In genomic region chr9:72203205-72203803, GRCh38 we compare ENCODE assay signal across 10 cellular contexts. TPM values are rescaled to one million over a fixed set of nuclear protein-coding genes. Genes with fewer than 3 reads are reported as not detected.
DNase-seq lines count a peak whose midpoint lies in the region; ATAC-seq, FAIRE-seq and TF ChIP-seq lines count a peak whose summit lies in the region.
"Had no signal": no experiment of that assay in that cellular context is flagged by ENCODE, and none has a peak within 500 bp of the region (broad histone marks: within the 10 kb centered on the region; RNA-seq: fewer than 3 reads in every experiment).

No MANE protein-coding gene starts in this region.

- H3K27me3 ChIP-seq in A673 (replicated peaks; ENCODE audit: insufficient read depth, low read depth, low read length, poor library complexity) (no peaks in the 10 kb centered on the region), GM12878 (replicated peaks in 1 of 2; ENCODE audit: control insufficient read depth in 2 of 2, insufficient read depth in 2 of 2, low read length in 1 of 2) (no peaks in the 10 kb centered on the region), mesenchymal stem cell (ENCODE audit: control insufficient read depth in 1 of 2, insufficient read depth in 1 of 2, low read length in 2 of 2) (peaks cover 0 to 2% of the 10 kb centered on the region in 2 experiments), esophagus muscularis mucosa (no peaks in the 10 kb centered on the region)

- peak; percentile 76 for ATAC-seq in GM12878

- no peaks in the 10 kb centered on the region for H3K36me3 Mint-ChIP-seq in HFFc6 (ENCODE audit: low read depth)
- H3K36me3 Mint-ChIP-seq: IgD-negative memory B cell had no signal

- H3K9me3 ChIP-seq in A673 (ENCODE audit: low read depth, low read length, poor library complexity, severe bottlenecking) (no peaks in the 10 kb centered on the region), GM12878 (replicated peaks; ENCODE audit: control insufficient read depth, insufficient read depth, low read length) (no peaks in the 10 kb centered on the region), mesenchymal stem cell (ENCODE audit: control insufficient read depth, low read length) (no peaks in the 10 kb centered on the region), esophagus muscularis mucosa (no peaks in the 10 kb centered on the region)

- RAD21 ChIA-PET in GM12878 (lab: Charles Lee; ENCODE audit: unreplicated experiment) = interaction anchor here (0.6 to 13.6 kb wide), 21 partner anchors 8 to 614 kb away, joined by 3 to 242 read pairs (median 4); no protein-coding TSS in a partner anchor

- no peak overlapping the region for H3K27ac Mint-ChIP-seq in HFFc6
- H3K27ac Mint-ChIP-seq: IgD-negative memory B cell had no signal

- BruUV-seq in A673 (replicated peaks; lab: Mats Ljungman, UMichigan) = no TSS peak
- no TSS peak for BruUV-seq in GM12878 (replicated peaks; lab: Mats Ljungman, UMichigan)

- TF ChIP-seq POLR2A in NB4 (IDR thresholded peaks at IDR 0.05; ENCODE audit: extremely low read depth, insufficient read length) (no peak), GM12878 (IDR thresholded peaks at IDR 0.05; ENCODE audit: low read depth, low read length) (no peak), esophagus muscularis mucosa (IDR thresholded peaks at IDR 0.05; ENCODE audit: low read depth) (no peak)

- no peaks in the 10 kb centered on the region for H3K4me1 Mint-ChIP-seq in HFFc6 (ENCODE audit: low read depth)

- no peak overlapping the region for H2BK12ac ChIP-seq in mesenchymal stem cell (ENCODE audit: low read length in 2 of 2)

- CTCF ChIA-PET in A673 (lab: Charles Lee) = interaction anchor here (0.6 to 0.7 kb wide), 3 partner anchors 67 to 69 kb away, joined by 3 to 7 read pairs (median 3); no protein-coding TSS in a partner anchor
- CTCF ChIA-PET in GM12878 (lab: Yijun Ruan, JAX) = interaction anchor here (0.6 to 10.5 kb wide), 28 partner anchors 8 to 622 kb away, joined by 3 to 468 read pairs (median 4); partner anchors contain the start of genes ABHD17B and C9orf85

- H2AFZ ChIP-seq in GM12878 (ENCODE audit: control insufficient read depth, low read depth, low read length) (no peak overlapping the region), mesenchymal stem cell (ENCODE audit: low read depth, low read length) (no peak overlapping the region)

- H3K79me2 ChIP-seq in GM12878 (ENCODE audit: control insufficient read depth, insufficient read depth, low read length) = no peaks in the 10 kb centered on the region

- no peak overlapping the region for H2BK120ac ChIP-seq in mesenchymal stem cell (ENCODE audit: low read depth, low read length)

- H2BK15ac ChIP-seq in mesenchymal stem cell (ENCODE audit: low read depth, poor library complexity, severe bottlenecking) = no peak overlapping the region

- POLR2A ChIA-PET in A673 (lab: Charles Lee; ENCODE audit: low non-redundant PET) = no interaction called here
- POLR2A ChIA-PET in GM12878 (lab: Charles Lee) = interaction anchor here (1.3 to 3.2 kb wide), 6 partner anchors 10 to 164 kb away, joined by 3 to 11 read pairs (median 6); no protein-coding TSS in a partner anchor

- no peak overlapping the region for H3K27ac ChIP-seq in A673 (ENCODE audit: low read depth, low read length, poor library complexity, severe bottlenecking)
- H3K27ac ChIP-seq in GM12878 (ENCODE audit: control insufficient read depth, insufficient read depth) = no peak overlapping the region
- no peak overlapping the region for H3K27ac ChIP-seq in mesenchymal stem cell (ENCODE audit: low read length, poor library complexity, severe bottlenecking)
- no peak overlapping the region for H3K27ac ChIP-seq in esophagus muscularis mucosa (replicated peaks in 1 of 4)

- no peak overlapping the region for H3K4me3 ChIP-seq in A673 (ENCODE audit: low read depth, low read length, poor library complexity, severe bottlenecking)
- H3K4me3 ChIP-seq in NB4 (ENCODE audit: low read depth, low read length) = no peak overlapping the region
- no peak overlapping the region for H3K4me3 ChIP-seq in GM12878
- H3K4me3 ChIP-seq in mesenchymal stem cell (ENCODE audit: insufficient read depth in 1 of 2, low read depth in 1 of 2, low read length in 2 of 2) = no peak overlapping the region
- no peak overlapping the region for H3K4me3 ChIP-seq in esophagus muscularis mucosa

- H2AK5ac ChIP-seq in mesenchymal stem cell (ENCODE audit: low read length, severe bottlenecking) = no peak overlapping the region

- no peak overlapping the region for H3K23ac ChIP-seq in mesenchymal stem cell (ENCODE audit: low read length in 2 of 2)

- H3K79me1 ChIP-seq in mesenchymal stem cell (replicated peaks; ENCODE audit: low read length, poor library complexity, severe bottlenecking) = no peaks in the 10 kb centered on the region

- H3K4me3 Mint-ChIP-seq in HFFc6 = no peak overlapping the region
- H3K4me3 Mint-ChIP-seq: IgD-negative memory B cell had no signal

- no peak for FAIRE-seq in GM12878 (lab: Jason Lieb, UNC)

- TF ChIP-seq EP300 in GM12878 (IDR thresholded peaks at IDR 0.05; ENCODE audit: borderline replicate concordance in 1 of 2, control insufficient read depth in 1 of 2, low read depth in 2 of 2, low read length in 2 of 2) = no peak
- no peak for TF ChIP-seq EP300 in esophagus muscularis mucosa (IDR thresholded peaks at IDR 0.05)

- peak; percentile 51 for TF ChIP-seq RAD21 in GM12878 (IDR thresholded peaks at IDR 0.05; ENCODE audit: insufficient read depth, low read depth, low read length)

- no peaks in the 10 kb centered on the region for H4K20me1 ChIP-seq in GM12878 (ENCODE audit: control insufficient read depth, insufficient read depth)

- no peak overlapping the region for H2BK5ac ChIP-seq in mesenchymal stem cell (ENCODE audit: low read depth, low read length, poor library complexity, severe bottlenecking)

- H3K9me3 Mint-ChIP-seq in HFFc6 = no peaks in the 10 kb centered on the region
- H3K9me3 Mint-ChIP-seq: IgD-negative memory B cell had no signal

- TF ChIP-seq CTCF in A673 (conservative IDR thresholded peaks at IDR 0.05; ENCODE audit: low read depth, low read length) (peak; percentile 76), GM10266 (IDR thresholded peaks at IDR 0.05; ENCODE audit: control insufficient read depth, insufficient read depth, low read depth, missing control alignments) (peak; percentile 66), HFFc6 (IDR thresholded peaks at IDR 0.05) (peak; percentile 76), NB4 (IDR thresholded peaks at IDR 0.05; ENCODE audit: low read depth, low read length) (peak; percentile 51), GM12878 (IDR thresholded peaks at IDR 0.05 in 2 of 3, conservative IDR thresholded peaks at IDR 0.05 in 1 of 3; ENCODE audit: control insufficient read depth in 2 of 3, extremely low read depth in 1 of 3, insufficient read depth in 1 of 3, low read depth in 3 of 3, low read length in 3 of 3) (peak; percentile 62 to 71 (median 71)), esophagus muscularis mucosa (IDR thresholded peaks at IDR 0.05) (no peak)

- 65% methylated on average over 3 of the region's 3 CpGs for WGBS in GM12878 (ENCODE audit: insufficient coverage, insufficient replicate concordance, low lambda C conversion rate, missing lambda C conversion rate)
- WGBS in mesenchymal stem cell = 64% methylated on average over 3 of the region's 3 CpGs
- WGBS in esophagus muscularis mucosa = 69% methylated on average over 3 of the region's 3 CpGs

- H3K4me1 ChIP-seq in A673 (ENCODE audit: insufficient read depth, low read length, poor library complexity, severe bottlenecking) (no peaks in the 10 kb centered on the region), GM12878 (ENCODE audit: control insufficient read depth, insufficient read depth, low read length) (peaks cover 4% of the 10 kb centered on the region), mesenchymal stem cell (ENCODE audit: control insufficient read depth, insufficient read depth, low read depth, low read length) (no peaks in the 10 kb centered on the region), esophagus muscularis mucosa (no peaks in the 10 kb centered on the region)

- SMC1A ChIA-PET in GM12878 (lab: Charles Lee; ENCODE audit: uncharacterized antibody, unreplicated experiment) = interaction anchor here (0.8 to 12.2 kb wide), 22 partner anchors 8 to 399 kb away, joined by 3 to 446 read pairs (median 4); no protein-coding TSS in a partner anchor

- no peak overlapping the region for H3K14ac ChIP-seq in mesenchymal stem cell (ENCODE audit: low read length in 2 of 2)

- no peak overlapping the region for H3K18ac ChIP-seq in mesenchymal stem cell (ENCODE audit: low read depth in 1 of 2, low read length in 2 of 2)

- no peak overlapping the region for H3K9ac ChIP-seq in GM12878 (ENCODE audit: control insufficient read depth, insufficient read depth, low read length)
- H3K9ac ChIP-seq in mesenchymal stem cell (ENCODE audit: low read length) = no peak overlapping the region

- H3K27me3 Mint-ChIP-seq in HFFc6 (ENCODE audit: insufficient read depth) = peaks cover 12% of the 10 kb centered on the region
- H3K27me3 Mint-ChIP-seq: IgD-negative memory B cell had no signal

- H4K91ac ChIP-seq in mesenchymal stem cell (ENCODE audit: low read length) = no peak overlapping the region

- DNase-seq in A673 (ENCODE audit: low spot score) (peak; percentile 67), GM10266 (ENCODE audit: extremely low spot score) (peak; percentile 34), HFFc6 (peak; percentile 38), NB4 (ENCODE audit: low read depth) (peak; percentile 28), GM12878 (ENCODE audit: low read depth, low spot score) (no peak), mesenchymal stem cell (peak; percentile 32), esophagus muscularis mucosa (ENCODE audit: extremely low spot score) (no peak), NCI-H2029 treated with DMSO at 0.1 percent for 48 hours (lab: John Stamatoyannopoulos, UW) (no peak)

- H4K8ac ChIP-seq in mesenchymal stem cell (ENCODE audit: low read length) = no peak overlapping the region

- H3K4me2 ChIP-seq in GM12878 (ENCODE audit: control insufficient read depth, insufficient read depth) (no peak overlapping the region), mesenchymal stem cell (ENCODE audit: low read length, poor library complexity, severe bottlenecking) (no peak overlapping the region)

- in situ Hi-C loops in GM12878 (cut with MboI) = no loop called here

- H3K4ac ChIP-seq in mesenchymal stem cell (ENCODE audit: low read depth in 1 of 2, low read length in 2 of 2) = no peak overlapping the region

- H3K36me3 ChIP-seq in A673 (ENCODE audit: insufficient read depth, low read length, poor library complexity, severe bottlenecking) (no peaks in the 10 kb centered on the region), GM12878 (ENCODE audit: control insufficient read depth in 2 of 2, insufficient read depth in 2 of 2, low read length in 1 of 2) (no peaks in the 10 kb centered on the region), mesenchymal stem cell (ENCODE audit: control insufficient read depth in 1 of 2, insufficient read depth in 2 of 2, low read depth in 1 of 2, low read length in 2 of 2) (no peaks in the 10 kb centered on the region), esophagus muscularis mucosa (no peaks in the 10 kb centered on the region)

- intact Hi-C loops in A673 (cut with micrococcal nuclease; ENCODE audit: unreplicated experiment) = loop anchor here (1.0 to 5.0 kb wide), 3 partner anchors 54 to 166 kb away; no protein-coding TSS in a partner anchor
- intact Hi-C loops in GM12878 (cut with micrococcal nuclease; ENCODE audit: unreplicated experiment) = loop anchor here (1.0 to 10.0 kb wide), 7 partner anchors 69 to 614 kb away; partner anchors contain the start of genes TMC1 and ZFAND5
- intact Hi-C loops in esophagus muscularis mucosa (cut with DNase I) = no loop called here

RNA-seq across cellular contexts. Expression of gene GDA, which starts 54.1 kb away (rescaled TPM):
- total RNA-seq in A673 (2021) (not detected in 2 replicates), GM12878 (2014; rRNA removed) (0.56 and 0.87 TPM in 2 replicates), GM12878 (2014; rRNA removed; fragmentation: Illumina TruSeq; extraction: Trizol) (0.28 and 0.45 TPM in 2 replicates), GM12878 (2021) (0.27 and 0.72 TPM in 2 replicates), esophagus muscularis mucosa (not detected)
- total RNA-seq in HFFc6 (2021; fragmentation: NEBNext Ultra II Directional; extraction: Animal tissue kit (Norgen Biotek cat#: 25700)) = not detected
- 0.51 and 0.63 TPM in 2 replicates for total RNA-seq in GM12878 (2013; cell fraction: nucleolus; rRNA removed)
- polyA plus RNA-seq in GM12878 (2011; ENCODE audit: low read depth) = not detected
- polyA plus RNA-seq in GM12878 (2011; rRNA removed) (17.9 and 27.2 TPM in 2 replicates), GM12878 (2014; fragmentation: Illumina TruSeq; extraction: Trizol) (0.47 and 1.4 TPM in 2 replicates), GM12878 (2014; fragmentation: Nextera tagmentation; extraction: Ambion mirVana) (under 1 TPM; 0.23 to 0.49 TPM), GM12878 (2014; rRNA removed) (0.19 and 0.20 TPM in 2 replicates), GM12878 (2016; fragmentation: Nextera tagmentation; extraction: Ambion mirVana) (not detected)
- polyA plus RNA-seq in GM12878 (2011; cell fraction: cytosol; rRNA removed) = 4.4 and 5.6 TPM in 2 replicates
- polyA plus RNA-seq in GM12878 (2011; cell fraction: nucleus; rRNA removed) = 12.1 and 12.9 TPM in 2 replicates
- 0.07 TPM in 1 of 2 replicates, not detected in the other for polyA plus RNA-seq in GM12878 (2012)
- polyA minus RNA-seq in GM12878 (2011; rRNA and poly(A)+ RNA removed) = 8.1 and 10.0 TPM in 2 replicates
- 5.9 and 7.8 TPM in 2 replicates for polyA minus RNA-seq in GM12878 (2011; cell fraction: cytosol; rRNA and poly(A)+ RNA removed)
- 5.1 and 5.3 TPM in 2 replicates for polyA minus RNA-seq in GM12878 (2011; cell fraction: nucleus; rRNA and poly(A)+ RNA removed)
- not detected for polyA plus RNA-seq in mesenchymal stem cell (2013, experiment 1 of 2)
- not detected for polyA plus RNA-seq in mesenchymal stem cell (2013, experiment 2 of 2)
- total RNA-seq: mononuclear cell had no signal
- polyA plus RNA-seq: IgD-negative memory B cell had no signal

Comparison
In these comparisons a context has a peak if more than half of its experiments do, and no peak if none do; other contexts are left out.
1. DNase-seq: peak in A673 (single experiment), GM10266 (single experiment), HFFc6 (single experiment), NB4 (single experiment) and mesenchymal stem cell (single experiment); none in GM12878 (single experiment), esophagus muscularis mucosa (single experiment) and NCI-H2029 treated with DMSO at 0.1 percent for 48 hours (single experiment).
2. CTCF ChIP-seq: peak in A673 (single experiment), GM10266 (single experiment), HFFc6 (single experiment), NB4 (single experiment) and GM12878 (3 of 3); none in esophagus muscularis mucosa (0 of 3).